In genomic region chr16:62253926-62254325, GRCh38 we compare ENCODE assay signal across 31 cellular contexts.
DNase-seq lines count a peak whose midpoint lies in the region; ATAC-seq and TF ChIP-seq lines count a peak whose summit lies in the region.
"Had no signal": no experiment of that assay in that cellular context is flagged by ENCODE, and none has a peak within 500 bp of the region (broad histone marks: within the 10 kb centered on the region; RNA-seq: fewer than 3 reads in every experiment).

No MANE protein-coding gene starts in this region.

- H3K36me3 ChIP-seq in BE2C = no peaks in the 10 kb centered on the region
- H3K36me3 ChIP-seq: adrenal gland, ovary, Peyer's patch, right atrium auricular region, WERI-Rb-1 had no signal

- no peaks in the 10 kb centered on the region for H3K36me3 Mint-ChIP-seq in neural crest cell (ENCODE audit: low read depth)
- H3K36me3 Mint-ChIP-seq: activated naive CD4-positive, alpha-beta T cell treated with anti-CD3 and anti-CD28 coated beads, Interleukin-2, amount 10 ng/mL, durations not matched to agents 7 days and 5 days; natural killer cell had no signal

- intact Hi-C loops in lower leg skin (cut with DNase I; ENCODE audit: low total_unique reads) = no loop called here

- H3K27me3 Mint-ChIP-seq in neural crest cell (ENCODE audit: low read depth) = no peaks in the 10 kb centered on the region
- H3K27me3 Mint-ChIP-seq: activated naive CD4-positive, alpha-beta T cell treated with anti-CD3 and anti-CD28 coated beads, Interleukin-2, amount 10 ng/mL, durations not matched to agents 7 days and 5 days; CD4-positive, alpha-beta T cell had no signal

- peak overlapping the region; percentile 44 for H3K4me3 Mint-ChIP-seq in neural crest cell
- H3K4me3 Mint-ChIP-seq: activated CD8-positive, alpha-beta T cell treated with anti-CD3 and anti-CD28 coated beads, Interleukin-2, amount 10 ng/mL, durations not matched to agents 7 days and 5 days; activated naive CD4-positive, alpha-beta T cell treated with anti-CD3 and anti-CD28 coated beads, Interleukin-2, amount 10 ng/mL, durations not matched to agents 7 days and 5 days; CD4-positive, alpha-beta T cell; GM23338; natural killer cell had no signal

- H3K27ac Mint-ChIP-seq in neural crest cell (ENCODE audit: unreplicated experiment) = no peak overlapping the region
- H3K27ac Mint-ChIP-seq: activated CD8-positive, alpha-beta T cell treated with anti-CD3 and anti-CD28 coated beads, Interleukin-2, amount 10 ng/mL, durations not matched to agents 7 days and 5 days; activated naive CD4-positive, alpha-beta T cell treated with anti-CD3 and anti-CD28 coated beads, Interleukin-2, amount 10 ng/mL, durations not matched to agents 7 days and 5 days; CD4-positive, alpha-beta T cell; GM23338; natural killer cell had no signal

- DNase-seq in BE2C = peak; percentile 13
- DNase-seq in NCI-H526 (lab: John Stamatoyannopoulos, UW) = peak; percentile 86 to 90
- DNase-seq in epithelial cell of esophagus (ENCODE audit: low read depth) = peak; percentile 90
- DNase-seq in neural crest cell (ENCODE audit: low read depth, low spot score) = no peak
- no peak for DNase-seq in activated gamma-delta T cell treated with Interleukin-2 at 50 U/mL for 16 hours
- DNase-seq in lower leg skin (ENCODE audit: low spot score in 2 of 2) = no peak
- DNase-seq: activated CD4-positive, alpha-beta T cell treated with anti-CD3 and anti-CD28 coated beads for 4 hours; activated CD8-positive, alpha-beta T cell treated with anti-CD3 and anti-CD28 coated beads, Interleukin-2, amount 10 ng/mL, durations not matched to agents 7 days and 5 days; activated naive CD4-positive, alpha-beta T cell treated with anti-CD3 and anti-CD28 coated beads, Interleukin-2, amount 10 ng/mL, durations not matched to agents 7 days and 5 days; adrenal gland; AML-193; CD4-positive, alpha-beta T cell; kidney; mucosa of descending colon; natural killer cell; NCI-H1105 treated with DMSO at 0.1 percent for 48 hours; NCI-H187 treated with DMSO at 0.1 percent for 48 hours; ovary; Peyer's patch; stimulated activated CD4-positive, alpha-beta T cell treated with anti-CD3 and anti-CD28 coated beads, Interleukin-1b, Interleukin-23, amount 100 ng/mL, for 48 hours; stimulated activated naive CD8-positive, alpha-beta T cell treated with anti-CD3 and anti-CD28 coated beads, Interleukin-15, Interleukin-2, amounts not matched to agents 100 U/mL and 50 U/mL, for 24 hours; SW 1271; T-helper 9 cell; testis; WERI-Rb-1 had no signal

- no peak for ATAC-seq in GM21825 (IDR thresholded peaks at IDR 0.05; ENCODE audit: unreplicated experiment)
- no peak for ATAC-seq in GM18867 (IDR thresholded peaks at IDR 0.05; ENCODE audit: unreplicated experiment)
- ATAC-seq: A549; activated CD8-positive, alpha-beta T cell treated with anti-CD3 and anti-CD28 coated beads, Interleukin-2, amount 10 ng/mL, durations not matched to agents 7 days and 5 days; GM23338; K562; mucosa of descending colon; natural killer cell; stimulated activated naive CD8-positive, alpha-beta T cell treated with anti-CD3 and anti-CD28 coated beads, Interleukin-15, Interleukin-2, amounts not matched to agents 100 U/mL and 50 U/mL, for 24 hours had no signal

- no peaks in the 10 kb centered on the region for H3K9me3 Mint-ChIP-seq in neural crest cell
- H3K9me3 Mint-ChIP-seq: GM23338 had no signal

- 65 to 73% methylated on average over 3 of the region's 3 CpGs for WGBS in lower leg skin, 2 donors

- H3K4me1 ChIP-seq in BE2C = peaks cover 19% of the 10 kb centered on the region
- H3K4me1 ChIP-seq: A549, adrenal gland, Peyer's patch, right atrium auricular region, testis had no signal

- H3K4me3 ChIP-seq in BE2C (ENCODE audit: low read depth, low read length) (peak overlapping the region; percentile 37), epithelial cell of esophagus (ENCODE audit: low read length) (peak overlapping the region; percentile 3), lower leg skin (ENCODE audit: low read depth, poor library complexity, severe bottlenecking) (no peak overlapping the region)
- H3K4me3 ChIP-seq: A549, adrenal gland, GM23338, K562, mucosa of descending colon, ovary, Peyer's patch, right atrium auricular region, testis had no signal

- TF ChIP-seq CTCF in BE2C (IDR thresholded peaks at IDR 0.05; ENCODE audit: low read depth, low read length) = no peak
- no peak for TF ChIP-seq CTCF in epithelial cell of esophagus (IDR thresholded peaks at IDR 0.05; ENCODE audit: insufficient read depth, low read depth, low read length, missing control alignments)
- TF ChIP-seq CTCF in neural crest cell (conservative IDR thresholded peaks at IDR 0.05) = no peak
- TF ChIP-seq CTCF in lower leg skin (IDR thresholded peaks at IDR 0.05) = no peak

- peaks cover 34% of the 10 kb centered on the region for H3K4me1 Mint-ChIP-seq in neural crest cell
- H3K4me1 Mint-ChIP-seq: activated naive CD4-positive, alpha-beta T cell treated with anti-CD3 and anti-CD28 coated beads, Interleukin-2, amount 10 ng/mL, durations not matched to agents 7 days and 5 days; natural killer cell had no signal

- H3K27me3 ChIP-seq in BE2C = no peaks in the 10 kb centered on the region
- H3K27me3 ChIP-seq: adrenal gland, ovary, Peyer's patch, right atrium auricular region, testis had no signal

- TF ChIP-seq POLR2A in lower leg skin (IDR thresholded peaks at IDR 0.05) = no peak

- H3K9me3 ChIP-seq in BE2C = no peaks in the 10 kb centered on the region
- H3K9me3 ChIP-seq: A549, adrenal gland, mucosa of descending colon, ovary, Peyer's patch, right atrium auricular region, testis had no signal

Comparison
In these comparisons a context has a peak if more than half of its experiments do, and no peak if none do; other contexts are left out.
1. DNase-seq: peak in BE2C (single experiment), NCI-H526 (2 of 2) and epithelial cell of esophagus (single experiment); none in neural crest cell (single experiment), activated gamma-delta T cell treated with Interleukin-2 at 50 U/mL for 16 hours (single experiment) and lower leg skin (0 of 2).